26 cellular contexts compared by ENCODE assay signal in genomic region chr7:98575878-98576277, GRCh38.
"Had no signal": no experiment of that assay in that cellular context is flagged by ENCODE, and none has a peak within 500 bp of the region (broad histone marks: within the 10 kb centered on the region; RNA-seq: fewer than 3 reads in every experiment).

No MANE protein-coding gene starts in this region.

- H3K4me3 ChIP-seq: stomach, suprapubic skin, testis, thoracic aorta, thyroid gland, tibial artery, tibial nerve, transverse colon, upper lobe of left lung, upper lobe of right lung, uterus, vagina had no signal

- ATAC-seq: stimulated activated effector memory CD8-positive, alpha-beta T cell treated with anti-CD3 and anti-CD28 coated beads, Interleukin-12 subunit alpha, Interleukin-12 subunit beta, amount 100 ng/mL, for 72 hours; stimulated activated memory B cell treated with anti-CD40 and anti-IgM and Interleukin-4, amounts not matched to agents 10 μg/mL and 1 μg/mL and 100 μg/mL, for 72 hours; stimulated activated naive B cell treated with anti-CD40 and anti-IgM and Interleukin-4, amounts not matched to agents 10 μg/mL and 1 μg/mL and 100 μg/mL, for 72 hours; stimulated activated naive CD8-positive, alpha-beta T cell treated with anti-CD3 and anti-CD28 coated beads, Interleukin-15, amount 100 ng/mL, for 72 hours; stimulated activated naive CD8-positive, alpha-beta T cell treated with anti-CD3 and anti-CD28 coated beads, Interleukin-15, Interleukin-2, amounts not matched to agents 100 U/mL and 50 U/mL, for 24 hours; upper lobe of right lung had no signal

- H3K4me1 ChIP-seq: stomach, suprapubic skin, thyroid gland, tibial artery, tibial nerve, transverse colon, upper lobe of left lung, upper lobe of right lung, uterus, vagina had no signal

- H3K27ac ChIP-seq: stomach, suprapubic skin, testis, thoracic aorta, thyroid gland, tibial artery, tibial nerve, transverse colon, upper lobe of left lung, upper lobe of right lung, uterus, vagina had no signal

- DNase-seq: stimulated activated CD4-positive, alpha-beta T cell treated with anti-CD3 and anti-CD28 coated beads, Interleukin-2, amount 100 ng/mL, for 48 hours; stimulated activated CD4-positive, alpha-beta T cell treated with anti-CD3 and anti-CD28 coated beads, Interleukin-4, amount 100 ng/mL, for 1 hour; stimulated activated CD4-positive, alpha-beta T cell treated with anti-CD3 and anti-CD28 coated beads, Interleukin-4, amount 100 ng/mL, for 24 hours; stimulated activated CD4-positive, alpha-beta T cell treated with anti-CD3 and anti-CD28 coated beads, Interleukin-4, amount 100 ng/mL, for 4 hours; stimulated activated CD8-positive, alpha-beta memory T cell treated with anti-CD3 and anti-CD28 coated beads, Interleukin-4, amount 100 ng/mL, for 48 hours; stimulated activated naive B cell treated with anti-CD40 and anti-IgM and Interleukin-4, amounts not matched to agents 10 μg/mL and 1 μg/mL and 100 μg/mL, for 72 hours; stimulated activated naive CD4-positive, alpha-beta T cell; stimulated activated naive CD4-positive, alpha-beta T cell treated with Interleukin-2 at 50 U/mL for 16 hours; stimulated activated naive CD8-positive, alpha-beta T cell treated with anti-CD3 and anti-CD28 coated beads, Interleukin-15, amount 100 ng/mL, for 72 hours; stimulated activated naive CD8-positive, alpha-beta T cell treated with anti-CD3 and anti-CD28 coated beads, Interleukin-15, Interleukin-2, amounts not matched to agents 100 U/mL and 50 U/mL, for 24 hours; stomach; substantia nigra; testis; thyroid gland; tibial artery; transverse colon; trophoblast cell; upper lobe of left lung; upper lobe of right lung; uterus had no signal

- H3K36me3 ChIP-seq: stomach, suprapubic skin, thoracic aorta, thyroid gland, tibial artery, tibial nerve, transverse colon, upper lobe of left lung, upper lobe of right lung, uterus, vagina had no signal

- H3K9me3 ChIP-seq: testis, thyroid gland, upper lobe of right lung, uterus had no signal
